17 cellular contexts compared by ENCODE assay signal in the genomic region with DNA sequence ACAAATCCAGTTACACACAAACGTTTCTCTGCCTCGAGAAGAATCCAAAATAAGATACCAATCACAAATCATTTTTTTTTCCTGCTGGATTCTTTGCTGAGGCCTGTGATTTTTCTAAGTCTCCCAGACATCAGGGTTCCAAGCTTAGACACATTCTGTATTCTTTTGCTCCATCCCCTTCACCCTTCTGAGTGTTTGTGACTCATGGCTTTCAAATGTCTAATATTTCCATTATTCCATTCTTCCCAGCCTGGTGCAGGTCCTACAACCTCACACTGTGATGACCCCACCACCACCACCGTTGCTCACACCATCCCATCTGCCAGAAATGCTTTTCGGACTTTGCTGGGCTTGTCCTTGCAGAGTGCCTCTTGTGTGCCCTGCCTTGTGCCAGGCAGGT.
DNase-seq lines count a peak whose midpoint lies in the region; ATAC-seq, FAIRE-seq and TF ChIP-seq lines count a peak whose summit lies in the region.
"Had no signal": no experiment of that assay in that cellular context is flagged by ENCODE, and none has a peak within 500 bp of the region (broad histone marks: within the 10 kb centered on the region; RNA-seq: fewer than 3 reads in every experiment).

No MANE protein-coding gene starts in this region.

- H3K9ac ChIP-seq in astrocyte (ENCODE audit: low read length) (peak overlapping the region; percentile 77), mesenchymal stem cell (ENCODE audit: low read length) (no peak overlapping the region)

- no peaks in the 10 kb centered on the region for H3K36me3 Mint-ChIP-seq in astrocyte (ENCODE audit: low read depth, unreplicated experiment)
- no peaks in the 10 kb centered on the region for H3K36me3 Mint-ChIP-seq in naive thymus-derived CD4-positive, alpha-beta T cell
- H3K36me3 Mint-ChIP-seq: activated CD4-positive, alpha-beta memory T cell treated with anti-CD3 and anti-CD28 coated beads for 36 hours had no signal

- H3K27me3 ChIP-seq in astrocyte (ENCODE audit: insufficient read depth, low read length) (peaks cover 3% of the 10 kb centered on the region), mesenchymal stem cell (ENCODE audit: control insufficient read depth in 1 of 2, insufficient read depth in 1 of 2, low read length in 2 of 2) (peaks cover 0 to 16% of the 10 kb centered on the region in 2 experiments)
- H3K27me3 ChIP-seq in naive thymus-derived CD4-positive, alpha-beta T cell (ENCODE audit: control insufficient read depth in 2 of 2, insufficient read depth in 2 of 2, low read length in 2 of 2) = no peaks in the 10 kb centered on the region
- H3K27me3 ChIP-seq: upper lobe of left lung had no signal

- peak overlapping the region; percentile 67 for H3K4me3 Mint-ChIP-seq in astrocyte (ENCODE audit: unreplicated experiment)
- H3K4me3 Mint-ChIP-seq in naive thymus-derived CD4-positive, alpha-beta T cell = no peak overlapping the region
- H3K4me3 Mint-ChIP-seq: activated CD4-positive, alpha-beta memory T cell treated with anti-CD3 and anti-CD28 coated beads for 36 hours; T-cell had no signal

- WGBS in mesenchymal stem cell = 64% methylated on average over 4 of the region's 4 CpGs

- intact Hi-C loops in naive thymus-derived CD4-positive, alpha-beta T cell (cut with micrococcal nuclease) = no loop called here

- H4K91ac ChIP-seq in mesenchymal stem cell (ENCODE audit: low read length) = no peak overlapping the region

- peak overlapping the region; percentile 57 for H3K4me2 ChIP-seq in astrocyte (ENCODE audit: low read length)
- no peak overlapping the region for H3K4me2 ChIP-seq in mesenchymal stem cell (ENCODE audit: low read length, poor library complexity, severe bottlenecking)

- no peak overlapping the region for H2BK15ac ChIP-seq in mesenchymal stem cell (ENCODE audit: low read depth, poor library complexity, severe bottlenecking)

- H3K14ac ChIP-seq in mesenchymal stem cell (ENCODE audit: low read length in 2 of 2) = peak overlapping the region in 1 of 2 experiments; percentile 19

- H3K4ac ChIP-seq in mesenchymal stem cell (ENCODE audit: low read depth in 1 of 2, low read length in 2 of 2) = no peak overlapping the region

- H3K18ac ChIP-seq in mesenchymal stem cell (ENCODE audit: low read depth in 1 of 2, low read length in 2 of 2) = no peak overlapping the region

- DNase-seq in ACHN (peak; percentile 68), HTR-8/SVneo (ENCODE audit: insufficient read length, low spot score) (peak; percentile 55), astrocyte (ENCODE audit: low read depth) (peak; percentile 96), mesenchymal stem cell (no peak), NCI-H2227 (lab: John Stamatoyannopoulos, UW; ENCODE audit: unreplicated experiment) (no peak), COR-L47 (lab: John Stamatoyannopoulos, UW) (no peak), NCI-H1436 (lab: John Stamatoyannopoulos, UW) (no peak)
- DNase-seq in naive thymus-derived CD4-positive, alpha-beta T cell = no peak
- DNase-seq: activated CD4-positive, alpha-beta memory T cell treated with anti-CD3 and anti-CD28 coated beads for 36 hours; cerebellar nuclear complex; NCI-H774; stimulated activated naive CD4-positive, alpha-beta T cell treated with Interleukin-2 at 50 U/mL for 16 hours; T-cell; upper lobe of left lung; WERI-Rb-1 had no signal

- no peak for TF ChIP-seq CTCF in astrocyte (IDR thresholded peaks at IDR 0.05; ENCODE audit: insufficient read depth, low read depth, low read length)

- ATAC-seq in naive thymus-derived CD4-positive, alpha-beta T cell = no peak
- ATAC-seq: T-cell had no signal

- H3K27ac Mint-ChIP-seq in astrocyte (ENCODE audit: unreplicated experiment) = peak overlapping the region; percentile 71
- H3K27ac Mint-ChIP-seq in naive thymus-derived CD4-positive, alpha-beta T cell = no peak overlapping the region
- H3K27ac Mint-ChIP-seq: activated CD4-positive, alpha-beta memory T cell treated with anti-CD3 and anti-CD28 coated beads for 36 hours; T-cell had no signal

- H4K8ac ChIP-seq in mesenchymal stem cell (ENCODE audit: low read length) = no peak overlapping the region

- H2BK120ac ChIP-seq in mesenchymal stem cell (ENCODE audit: low read depth, low read length) = no peak overlapping the region

- CTCF ChIA-PET in naive thymus-derived CD4-positive, alpha-beta T cell (lab: Charles Lee) = no interaction called here

- H2AK5ac ChIP-seq in mesenchymal stem cell (ENCODE audit: low read length, severe bottlenecking) = no peak overlapping the region

- POLR2A ChIA-PET in naive thymus-derived CD4-positive, alpha-beta T cell (lab: Charles Lee) = no interaction called here

- peaks cover 54% of the 10 kb centered on the region for H3K4me1 ChIP-seq in astrocyte (ENCODE audit: insufficient read depth, low read length)
- H3K4me1 ChIP-seq in mesenchymal stem cell (ENCODE audit: control insufficient read depth, insufficient read depth, low read depth, low read length) = peaks cover 19% of the 10 kb centered on the region
- H3K4me1 ChIP-seq in naive thymus-derived CD4-positive, alpha-beta T cell (ENCODE audit: control insufficient read depth in 2 of 2, insufficient read depth in 2 of 2, low read length in 2 of 2) = no peaks in the 10 kb centered on the region
- H3K4me1 ChIP-seq: upper lobe of left lung had no signal

- peaks cover 4% of the 10 kb centered on the region for H3K27me3 Mint-ChIP-seq in astrocyte (ENCODE audit: low read depth, unreplicated experiment)
- H3K27me3 Mint-ChIP-seq in naive thymus-derived CD4-positive, alpha-beta T cell = peaks cover 22 to 52% (median 42%) of the 10 kb centered on the region in 5 donors
- H3K27me3 Mint-ChIP-seq: progenitor cell of endocrine pancreas had no signal

- H2AFZ ChIP-seq in astrocyte (ENCODE audit: low read depth, low read length) = no peak overlapping the region
- no peak overlapping the region for H2AFZ ChIP-seq in mesenchymal stem cell (ENCODE audit: low read depth, low read length)

- H3K23ac ChIP-seq in mesenchymal stem cell (ENCODE audit: low read length in 2 of 2) = no peak overlapping the region

- H2BK12ac ChIP-seq in mesenchymal stem cell (ENCODE audit: low read length in 2 of 2) = no peak overlapping the region

- no peaks in the 10 kb centered on the region for H3K79me2 ChIP-seq in astrocyte (ENCODE audit: insufficient read depth, low read length)

- H3K9me3 Mint-ChIP-seq in astrocyte (ENCODE audit: unreplicated experiment) = no peaks in the 10 kb centered on the region
- peaks cover 0 to 4% (median 0%) of the 10 kb centered on the region in 11 donors for H3K9me3 Mint-ChIP-seq in naive thymus-derived CD4-positive, alpha-beta T cell
- H3K9me3 Mint-ChIP-seq: activated CD4-positive, alpha-beta memory T cell treated with anti-CD3 and anti-CD28 coated beads for 36 hours; T-cell had no signal

- H3K9me3 ChIP-seq in astrocyte (ENCODE audit: insufficient read depth, low read depth, low read length) = no peaks in the 10 kb centered on the region
- no peaks in the 10 kb centered on the region for H3K9me3 ChIP-seq in mesenchymal stem cell (ENCODE audit: control insufficient read depth, low read length)
- H3K9me3 ChIP-seq in naive thymus-derived CD4-positive, alpha-beta T cell (ENCODE audit: control insufficient read depth in 2 of 3, low read length in 3 of 3) = no peaks in the 10 kb centered on the region
- H3K9me3 ChIP-seq: upper lobe of left lung had no signal

- in situ Hi-C loops in ACHN (cut with HindIII; ENCODE audit: low pct_ligation_motif_present, low pct_unique_long_range_greater_than_20kb, low sequenced_read_pairs) = no loop called here

- H3K36me3 ChIP-seq in astrocyte (ENCODE audit: insufficient read depth, low read length) (no peaks in the 10 kb centered on the region), mesenchymal stem cell (ENCODE audit: control insufficient read depth in 1 of 2, insufficient read depth in 2 of 2, low read depth in 1 of 2, low read length in 2 of 2) (no peaks in the 10 kb centered on the region)
- no peaks in the 10 kb centered on the region for H3K36me3 ChIP-seq in naive thymus-derived CD4-positive, alpha-beta T cell (ENCODE audit: control insufficient read depth in 2 of 3, insufficient read depth in 3 of 3, low read length in 3 of 3)
- H3K36me3 ChIP-seq: upper lobe of left lung, WERI-Rb-1 had no signal

- FAIRE-seq in HTR-8/SVneo (lab: Jason Lieb, UNC) (peak; percentile 58), astrocyte (lab: Jason Lieb, UNC) (peak; percentile 86)
- FAIRE-seq: frontal cortex had no signal

- H3K4me1 Mint-ChIP-seq in astrocyte (ENCODE audit: low read depth, unreplicated experiment) = peaks cover 41% of the 10 kb centered on the region
- H3K4me1 Mint-ChIP-seq in naive thymus-derived CD4-positive, alpha-beta T cell = no peaks in the 10 kb centered on the region
- H3K4me1 Mint-ChIP-seq: T-cell had no signal

- H3K4me3 ChIP-seq in astrocyte (ENCODE audit: insufficient read depth, low read depth, low read length) (no peak overlapping the region), mesenchymal stem cell (ENCODE audit: insufficient read depth in 1 of 2, low read depth in 1 of 2, low read length in 2 of 2) (no peak overlapping the region)
- no peak overlapping the region for H3K4me3 ChIP-seq in naive thymus-derived CD4-positive, alpha-beta T cell (ENCODE audit: low read length)
- H3K4me3 ChIP-seq: upper lobe of left lung had no signal

- H3K79me1 ChIP-seq in mesenchymal stem cell (replicated peaks; ENCODE audit: low read length, poor library complexity, severe bottlenecking) = peaks cover 7% of the 10 kb centered on the region

- H3K27ac ChIP-seq in astrocyte (ENCODE audit: low read depth, low read length) (peak overlapping the region; percentile 91), mesenchymal stem cell (ENCODE audit: low read length, poor library complexity, severe bottlenecking) (peak overlapping the region; percentile 40)
- no peak overlapping the region for H3K27ac ChIP-seq in naive thymus-derived CD4-positive, alpha-beta T cell (ENCODE audit: low read depth, low read length)
- H3K27ac ChIP-seq: upper lobe of left lung, WERI-Rb-1 had no signal

- H2BK5ac ChIP-seq in mesenchymal stem cell (ENCODE audit: low read depth, low read length, poor library complexity, severe bottlenecking) = no peak overlapping the region

- H4K20me1 ChIP-seq in astrocyte (ENCODE audit: insufficient read depth, low read length) = no peaks in the 10 kb centered on the region

Comparison
In these comparisons a context has a peak if more than half of its experiments do, and no peak if none do; other contexts are left out.
1. DNase-seq: peak in ACHN (single experiment), HTR-8/SVneo (single experiment) and astrocyte (single experiment); none in mesenchymal stem cell (single experiment), NCI-H2227 (single experiment), COR-L47 (single experiment), NCI-H1436 (single experiment) and naive thymus-derived CD4-positive, alpha-beta T cell (0 of 9).